8 cellular contexts compared by ENCODE assay signal in genomic region chr12:8031872-8032241, GRCh38. TPM values are rescaled to one million over a fixed set of nuclear protein-coding genes. Genes with fewer than 3 reads are reported as not detected.
DNase-seq lines count a peak whose midpoint lies in the region; ATAC-seq and TF ChIP-seq lines count a peak whose summit lies in the region.

No MANE protein-coding gene starts in this region.

- H3K4me3 Mint-ChIP-seq in T-helper 1 cell treated with Interleukin-12 subunit alpha and Interleukin-12 subunit beta and Interleukin-4 antibody, amounts not matched to agents 30 μg/mL and 1 μg/mL, for 36 hours = peak overlapping the region; percentile 79
- peak overlapping the region; percentile 86 for H3K4me3 Mint-ChIP-seq in activated T-helper 1 cell treated with anti-CD3 and anti-CD28 coated beads, Interleukin-12 subunit alpha, Interleukin-12 subunit beta, Interleukin-2, Interleukin-4 antibody, amounts not matched to agents 30 ng/mL and 10 ng/mL and 1 ng/mL, durations not matched to agents 14 hours and 24 hours and 36 hours

- H3K4me3 ChIP-seq in iPS-18c (ENCODE audit: insufficient read depth, low read depth, low read length) (peak overlapping the region; percentile 88), suprapubic skin (peak overlapping the region; percentile 94)

- H3K9me3 ChIP-seq in iPS-18c (ENCODE audit: control insufficient read depth, insufficient read depth, low read length) (no peaks in the 10 kb centered on the region), suprapubic skin (no peaks in the 10 kb centered on the region)

- no peaks in the 10 kb centered on the region for H3K27me3 ChIP-seq in suprapubic skin

- DNase-seq in T-helper 1 cell (no peak), suprapubic skin (ENCODE audit: low spot score in 2 of 2) (no peak), NOMO-1 (lab: John Stamatoyannopoulos, UW; ENCODE audit: unreplicated experiment in 2 of 2) (no peak)
- DNase-seq in activated T-helper 1 cell treated with anti-CD3 and anti-CD28 coated beads, Interleukin-12 subunit alpha, Interleukin-12 subunit beta, Interleukin-2, Interleukin-4 antibody, amounts not matched to agents 30 ng/mL and 10 ng/mL and 1 ng/mL, durations not matched to agents 14 hours and 24 hours and 36 hours (ENCODE audit: low spot score) = no peak

- H3K27me3 Mint-ChIP-seq in T-helper 1 cell treated with Interleukin-12 subunit alpha and Interleukin-12 subunit beta and Interleukin-4 antibody, amounts not matched to agents 30 μg/mL and 1 μg/mL, for 36 hours (ENCODE audit: low read depth) = no peaks in the 10 kb centered on the region
- no peaks in the 10 kb centered on the region for H3K27me3 Mint-ChIP-seq in activated T-helper 1 cell treated with anti-CD3 and anti-CD28 coated beads, Interleukin-12 subunit alpha, Interleukin-12 subunit beta, Interleukin-2, Interleukin-4 antibody, amounts not matched to agents 30 ng/mL and 10 ng/mL and 1 ng/mL, durations not matched to agents 14 hours and 24 hours and 36 hours (ENCODE audit: insufficient read depth)

- H3K27ac Mint-ChIP-seq in T-helper 1 cell treated with Interleukin-12 subunit alpha and Interleukin-12 subunit beta and Interleukin-4 antibody, amounts not matched to agents 30 μg/mL and 1 μg/mL, for 36 hours = peak overlapping the region; percentile 67
- peak overlapping the region; percentile 85 for H3K27ac Mint-ChIP-seq in activated T-helper 1 cell treated with anti-CD3 and anti-CD28 coated beads, Interleukin-12 subunit alpha, Interleukin-12 subunit beta, Interleukin-2, Interleukin-4 antibody, amounts not matched to agents 30 ng/mL and 10 ng/mL and 1 ng/mL, durations not matched to agents 14 hours and 24 hours and 36 hours

- no peaks in the 10 kb centered on the region for H3K9me3 Mint-ChIP-seq in T-helper 1 cell treated with Interleukin-12 subunit alpha and Interleukin-12 subunit beta and Interleukin-4 antibody, amounts not matched to agents 30 μg/mL and 1 μg/mL, for 36 hours
- no peaks in the 10 kb centered on the region for H3K9me3 Mint-ChIP-seq in activated T-helper 1 cell treated with anti-CD3 and anti-CD28 coated beads, Interleukin-12 subunit alpha, Interleukin-12 subunit beta, Interleukin-2, Interleukin-4 antibody, amounts not matched to agents 30 ng/mL and 10 ng/mL and 1 ng/mL, durations not matched to agents 14 hours and 24 hours and 36 hours

- TF ChIP-seq POLR2A in suprapubic skin (IDR thresholded peaks at IDR 0.05) = no peak

- peaks cover 2% of the 10 kb centered on the region for H3K36me3 Mint-ChIP-seq in T-helper 1 cell treated with Interleukin-12 subunit alpha and Interleukin-12 subunit beta and Interleukin-4 antibody, amounts not matched to agents 30 μg/mL and 1 μg/mL, for 36 hours (ENCODE audit: low read depth)
- H3K36me3 Mint-ChIP-seq in activated T-helper 1 cell treated with anti-CD3 and anti-CD28 coated beads, Interleukin-12 subunit alpha, Interleukin-12 subunit beta, Interleukin-2, Interleukin-4 antibody, amounts not matched to agents 30 ng/mL and 10 ng/mL and 1 ng/mL, durations not matched to agents 14 hours and 24 hours and 36 hours (ENCODE audit: low read depth) = peaks cover 3% of the 10 kb centered on the region

- intact Hi-C loops in activated T-helper 1 cell treated with anti-CD3 and anti-CD28 coated beads, Interleukin-12 subunit alpha, Interleukin-12 subunit beta, Interleukin-2, Interleukin-4 antibody, amounts not matched to agents 30 ng/mL and 10 ng/mL and 1 ng/mL, durations not matched to agents 14 hours and 24 hours and 36 hours (cut with micrococcal nuclease) = loop anchor here (1.0 kb wide), 2 partner anchors 50 to 355 kb away; partner anchors contain the start of gene NECAP1

- H3K36me3 ChIP-seq in suprapubic skin = no peaks in the 10 kb centered on the region

- WGBS in suprapubic skin = 35% methylated on average over 5 of the region's 5 CpGs

- H3K4me1 Mint-ChIP-seq in T-helper 1 cell treated with Interleukin-12 subunit alpha and Interleukin-12 subunit beta and Interleukin-4 antibody, amounts not matched to agents 30 μg/mL and 1 μg/mL, for 36 hours (ENCODE audit: low read depth) = peaks cover 42% of the 10 kb centered on the region
- peaks cover 53% of the 10 kb centered on the region for H3K4me1 Mint-ChIP-seq in activated T-helper 1 cell treated with anti-CD3 and anti-CD28 coated beads, Interleukin-12 subunit alpha, Interleukin-12 subunit beta, Interleukin-2, Interleukin-4 antibody, amounts not matched to agents 30 ng/mL and 10 ng/mL and 1 ng/mL, durations not matched to agents 14 hours and 24 hours and 36 hours (ENCODE audit: low read depth)

- ATAC-seq in HG03520 (IDR thresholded peaks at IDR 0.05; ENCODE audit: unreplicated experiment) (no peak), GM19467 (IDR thresholded peaks at IDR 0.05; ENCODE audit: unreplicated experiment) (no peak)

- H3K4me1 ChIP-seq in suprapubic skin = peaks cover 50% of the 10 kb centered on the region

- peak overlapping the region; percentile 96 for H3K27ac ChIP-seq in suprapubic skin

- TF ChIP-seq EP300 in suprapubic skin (IDR thresholded peaks at IDR 0.05) = no peak

- no peak for TF ChIP-seq CTCF in suprapubic skin (IDR thresholded peaks at IDR 0.05)

RNA-seq across cellular contexts. Expression of gene FOXJ2, which starts 0.7 kb away (rescaled TPM):
- 19.9 and 20.7 TPM in 2 replicates for total RNA-seq in activated T-helper 1 cell treated with anti-CD3 and anti-CD28 coated beads, Interleukin-12 subunit alpha, Interleukin-12 subunit beta, Interleukin-2, Interleukin-4 antibody, amounts not matched to agents 30 ng/mL and 10 ng/mL and 1 ng/mL, durations not matched to agents 14 hours and 24 hours and 36 hours
- total RNA-seq in suprapubic skin = 10 to 100 TPM; 18.3 to 28.1 (median 25.0) TPM

RNA-seq across cellular contexts. Expression of gene C3AR1, which starts 34.3 kb away (rescaled TPM):
- total RNA-seq in activated T-helper 1 cell treated with anti-CD3 and anti-CD28 coated beads, Interleukin-12 subunit alpha, Interleukin-12 subunit beta, Interleukin-2, Interleukin-4 antibody, amounts not matched to agents 30 ng/mL and 10 ng/mL and 1 ng/mL, durations not matched to agents 14 hours and 24 hours and 36 hours = 0.60 and 0.71 TPM in 2 replicates
- total RNA-seq in suprapubic skin = 1 to 10 TPM in 3 of 4 donors, under 1 TPM in 1; 0.79 to 2.0 (median 1.3) TPM

RNA-seq across cellular contexts. Expression of gene NECAP1, which starts 50.2 kb away (rescaled TPM):
- 38.2 and 39.4 TPM in 2 replicates for total RNA-seq in activated T-helper 1 cell treated with anti-CD3 and anti-CD28 coated beads, Interleukin-12 subunit alpha, Interleukin-12 subunit beta, Interleukin-2, Interleukin-4 antibody, amounts not matched to agents 30 ng/mL and 10 ng/mL and 1 ng/mL, durations not matched to agents 14 hours and 24 hours and 36 hours
- total RNA-seq in suprapubic skin = 10 to 100 TPM; 25.4 to 48.6 (median 31.6) TPM
